Comparison of ENCODE assay signal across 24 cellular contexts in genomic region chr12:72307229-72307628, GRCh38. TPM values are rescaled to one million over a fixed set of nuclear protein-coding genes. Genes with fewer than 3 reads are reported as not detected.
"Had no signal": no experiment of that assay in that cellular context is flagged by ENCODE, and none has a peak within 500 bp of the region (broad histone marks: within the 10 kb centered on the region; RNA-seq: fewer than 3 reads in every experiment).

No MANE protein-coding gene starts in this region.

- H3K27ac ChIP-seq: colonic mucosa, coronary artery, dorsolateral prefrontal cortex, epithelial cell of prostate, esophagus muscularis mucosa, esophagus squamous epithelium, foreskin keratinocyte, gastrocnemius medialis, gastroesophageal sphincter, heart left ventricle, heart right ventricle had no signal

- H3K9me3 ChIP-seq: colonic mucosa, esophagus muscularis mucosa, esophagus squamous epithelium, gastrocnemius medialis, gastroesophageal sphincter, heart left ventricle, heart right ventricle had no signal

- DNase-seq: colonic mucosa; cortex of kidney; dermis blood vessel endothelial cell; dorsolateral prefrontal cortex; effector CD4-positive, alpha-beta T cell; effector CD8-positive, alpha-beta T cell; effector memory CD4-positive, alpha-beta T cell; effector memory CD8-positive, alpha-beta T cell; endodermal cell; erythroblast; esophagus squamous epithelium; foreskin fibroblast; foreskin keratinocyte; foreskin melanocyte; gastrocnemius medialis; glutamatergic neuron; head of caudate nucleus; heart left ventricle; heart right ventricle had no signal

- H3K4me1 ChIP-seq: colonic mucosa, esophagus muscularis mucosa, esophagus squamous epithelium, foreskin keratinocyte, gastrocnemius medialis, gastroesophageal sphincter, heart left ventricle, heart right ventricle had no signal

- H3K36me3 ChIP-seq: colonic mucosa, esophagus muscularis mucosa, esophagus squamous epithelium, gastrocnemius medialis, gastroesophageal sphincter, heart left ventricle, heart right ventricle had no signal

- H3K27me3 ChIP-seq: colonic mucosa, esophagus muscularis mucosa, esophagus squamous epithelium, foreskin keratinocyte, gastrocnemius medialis, gastroesophageal sphincter had no signal

- H3K4me3 ChIP-seq: colonic mucosa, coronary artery, dorsolateral prefrontal cortex, esophagus muscularis mucosa, esophagus squamous epithelium, gastrocnemius medialis, gastroesophageal sphincter, heart left ventricle, heart right ventricle had no signal

RNA-seq across cellular contexts. Expression of gene TRHDE, which starts 35.1 kb away (rescaled TPM):
- total RNA-seq: endothelial cell of umbilical vein had no signal
- polyA plus RNA-seq: endothelial cell of umbilical vein had no signal
